ENCODE assay signal across 1 cellular context in genomic region chr5:172564187-172564586, GRCh38.
A peak's percentile ranks its signal among the peaks of the same experiment; 100 is the strongest.
TF ChIP-seq lines count a peak whose summit lies in the region.

No MANE protein-coding gene starts in this region.

TF ChIP-seq in HepG2, 621 proteins besides CTCF, POLR2A, EP300 and RAD21 (continued from another document and continues in another):
- TF ChIP-seq, protein P1, sequence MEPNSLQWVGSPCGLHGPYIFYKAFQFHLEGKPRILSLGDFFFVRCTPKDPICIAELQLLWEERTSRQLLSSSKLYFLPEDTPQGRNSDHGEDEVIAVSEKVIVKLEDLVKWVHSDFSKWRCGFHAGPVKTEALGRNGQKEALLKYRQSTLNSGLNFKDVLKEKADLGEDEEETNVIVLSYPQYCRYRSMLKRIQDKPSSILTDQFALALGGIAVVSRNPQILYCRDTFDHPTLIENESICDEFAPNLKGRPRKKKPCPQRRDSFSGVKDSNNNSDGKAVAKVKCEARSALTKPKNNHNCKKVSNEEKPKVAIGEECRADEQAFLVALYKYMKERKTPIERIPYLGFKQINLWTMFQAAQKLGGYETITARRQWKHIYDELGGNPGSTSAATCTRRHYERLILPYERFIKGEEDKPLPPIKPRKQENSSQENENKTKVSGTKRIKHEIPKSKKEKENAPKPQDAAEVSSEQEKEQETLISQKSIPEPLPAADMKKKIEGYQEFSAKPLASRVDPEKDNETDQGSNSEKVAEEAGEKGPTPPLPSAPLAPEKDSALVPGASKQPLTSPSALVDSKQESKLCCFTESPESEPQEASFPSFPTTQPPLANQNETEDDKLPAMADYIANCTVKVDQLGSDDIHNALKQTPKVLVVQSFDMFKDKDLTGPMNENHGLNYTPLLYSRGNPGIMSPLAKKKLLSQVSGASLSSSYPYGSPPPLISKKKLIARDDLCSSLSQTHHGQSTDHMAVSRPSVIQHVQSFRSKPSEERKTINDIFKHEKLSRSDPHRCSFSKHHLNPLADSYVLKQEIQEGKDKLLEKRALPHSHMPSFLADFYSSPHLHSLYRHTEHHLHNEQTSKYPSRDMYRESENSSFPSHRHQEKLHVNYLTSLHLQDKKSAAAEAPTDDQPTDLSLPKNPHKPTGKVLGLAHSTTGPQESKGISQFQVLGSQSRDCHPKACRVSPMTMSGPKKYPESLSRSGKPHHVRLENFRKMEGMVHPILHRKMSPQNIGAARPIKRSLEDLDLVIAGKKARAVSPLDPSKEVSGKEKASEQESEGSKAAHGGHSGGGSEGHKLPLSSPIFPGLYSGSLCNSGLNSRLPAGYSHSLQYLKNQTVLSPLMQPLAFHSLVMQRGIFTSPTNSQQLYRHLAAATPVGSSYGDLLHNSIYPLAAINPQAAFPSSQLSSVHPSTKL (CRISPR knock-in tag; IDR thresholded peaks at IDR 0.05) = peak; percentile 70
- TF ChIP-seq, protein P2, sequence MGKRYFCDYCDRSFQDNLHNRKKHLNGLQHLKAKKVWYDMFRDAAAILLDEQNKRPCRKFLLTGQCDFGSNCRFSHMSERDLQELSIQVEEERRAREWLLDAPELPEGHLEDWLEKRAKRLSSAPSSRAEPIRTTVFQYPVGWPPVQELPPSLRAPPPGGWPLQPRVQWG (CRISPR knock-in tag; IDR thresholded peaks at IDR 0.05; ENCODE audit: borderline replicate concordance, low read depth) = no peak
- TF ChIP-seq ZNF235 (CRISPR knock-in tag; IDR thresholded peaks at IDR 0.05; ENCODE audit: borderline replicate concordance) = no peak
- TF ChIP-seq, protein P3, sequence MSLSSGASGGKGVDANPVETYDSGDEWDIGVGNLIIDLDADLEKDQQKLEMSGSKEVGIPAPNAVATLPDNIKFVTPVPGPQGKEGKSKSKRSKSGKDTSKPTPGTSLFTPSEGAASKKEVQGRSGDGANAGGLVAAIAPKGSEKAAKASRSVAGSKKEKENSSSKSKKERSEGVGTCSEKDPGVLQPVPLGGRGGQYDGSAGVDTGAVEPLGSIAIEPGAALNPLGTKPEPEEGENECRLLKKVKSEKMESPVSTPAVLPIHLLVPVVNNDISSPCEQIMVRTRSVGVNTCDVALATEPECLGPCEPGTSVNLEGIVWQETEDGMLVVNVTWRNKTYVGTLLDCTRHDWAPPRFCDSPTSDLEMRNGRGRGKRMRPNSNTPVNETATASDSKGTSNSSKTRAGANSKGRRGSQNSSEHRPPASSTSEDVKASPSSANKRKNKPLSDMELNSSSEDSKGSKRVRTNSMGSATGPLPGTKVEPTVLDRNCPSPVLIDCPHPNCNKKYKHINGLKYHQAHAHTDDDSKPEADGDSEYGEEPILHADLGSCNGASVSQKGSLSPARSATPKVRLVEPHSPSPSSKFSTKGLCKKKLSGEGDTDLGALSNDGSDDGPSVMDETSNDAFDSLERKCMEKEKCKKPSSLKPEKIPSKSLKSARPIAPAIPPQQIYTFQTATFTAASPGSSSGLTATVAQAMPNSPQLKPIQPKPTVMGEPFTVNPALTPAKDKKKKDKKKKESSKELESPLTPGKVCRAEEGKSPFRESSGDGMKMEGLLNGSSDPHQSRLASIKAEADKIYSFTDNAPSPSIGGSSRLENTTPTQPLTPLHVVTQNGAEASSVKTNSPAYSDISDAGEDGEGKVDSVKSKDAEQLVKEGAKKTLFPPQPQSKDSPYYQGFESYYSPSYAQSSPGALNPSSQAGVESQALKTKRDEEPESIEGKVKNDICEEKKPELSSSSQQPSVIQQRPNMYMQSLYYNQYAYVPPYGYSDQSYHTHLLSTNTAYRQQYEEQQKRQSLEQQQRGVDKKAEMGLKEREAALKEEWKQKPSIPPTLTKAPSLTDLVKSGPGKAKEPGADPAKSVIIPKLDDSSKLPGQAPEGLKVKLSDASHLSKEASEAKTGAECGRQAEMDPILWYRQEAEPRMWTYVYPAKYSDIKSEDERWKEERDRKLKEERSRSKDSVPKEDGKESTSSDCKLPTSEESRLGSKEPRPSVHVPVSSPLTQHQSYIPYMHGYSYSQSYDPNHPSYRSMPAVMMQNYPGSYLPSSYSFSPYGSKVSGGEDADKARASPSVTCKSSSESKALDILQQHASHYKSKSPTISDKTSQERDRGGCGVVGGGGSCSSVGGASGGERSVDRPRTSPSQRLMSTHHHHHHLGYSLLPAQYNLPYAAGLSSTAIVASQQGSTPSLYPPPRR (CRISPR knock-in tag; IDR thresholded peaks at IDR 0.05; ENCODE audit: borderline replicate concordance) = peak; percentile 89
- TF ChIP-seq, protein P4, sequence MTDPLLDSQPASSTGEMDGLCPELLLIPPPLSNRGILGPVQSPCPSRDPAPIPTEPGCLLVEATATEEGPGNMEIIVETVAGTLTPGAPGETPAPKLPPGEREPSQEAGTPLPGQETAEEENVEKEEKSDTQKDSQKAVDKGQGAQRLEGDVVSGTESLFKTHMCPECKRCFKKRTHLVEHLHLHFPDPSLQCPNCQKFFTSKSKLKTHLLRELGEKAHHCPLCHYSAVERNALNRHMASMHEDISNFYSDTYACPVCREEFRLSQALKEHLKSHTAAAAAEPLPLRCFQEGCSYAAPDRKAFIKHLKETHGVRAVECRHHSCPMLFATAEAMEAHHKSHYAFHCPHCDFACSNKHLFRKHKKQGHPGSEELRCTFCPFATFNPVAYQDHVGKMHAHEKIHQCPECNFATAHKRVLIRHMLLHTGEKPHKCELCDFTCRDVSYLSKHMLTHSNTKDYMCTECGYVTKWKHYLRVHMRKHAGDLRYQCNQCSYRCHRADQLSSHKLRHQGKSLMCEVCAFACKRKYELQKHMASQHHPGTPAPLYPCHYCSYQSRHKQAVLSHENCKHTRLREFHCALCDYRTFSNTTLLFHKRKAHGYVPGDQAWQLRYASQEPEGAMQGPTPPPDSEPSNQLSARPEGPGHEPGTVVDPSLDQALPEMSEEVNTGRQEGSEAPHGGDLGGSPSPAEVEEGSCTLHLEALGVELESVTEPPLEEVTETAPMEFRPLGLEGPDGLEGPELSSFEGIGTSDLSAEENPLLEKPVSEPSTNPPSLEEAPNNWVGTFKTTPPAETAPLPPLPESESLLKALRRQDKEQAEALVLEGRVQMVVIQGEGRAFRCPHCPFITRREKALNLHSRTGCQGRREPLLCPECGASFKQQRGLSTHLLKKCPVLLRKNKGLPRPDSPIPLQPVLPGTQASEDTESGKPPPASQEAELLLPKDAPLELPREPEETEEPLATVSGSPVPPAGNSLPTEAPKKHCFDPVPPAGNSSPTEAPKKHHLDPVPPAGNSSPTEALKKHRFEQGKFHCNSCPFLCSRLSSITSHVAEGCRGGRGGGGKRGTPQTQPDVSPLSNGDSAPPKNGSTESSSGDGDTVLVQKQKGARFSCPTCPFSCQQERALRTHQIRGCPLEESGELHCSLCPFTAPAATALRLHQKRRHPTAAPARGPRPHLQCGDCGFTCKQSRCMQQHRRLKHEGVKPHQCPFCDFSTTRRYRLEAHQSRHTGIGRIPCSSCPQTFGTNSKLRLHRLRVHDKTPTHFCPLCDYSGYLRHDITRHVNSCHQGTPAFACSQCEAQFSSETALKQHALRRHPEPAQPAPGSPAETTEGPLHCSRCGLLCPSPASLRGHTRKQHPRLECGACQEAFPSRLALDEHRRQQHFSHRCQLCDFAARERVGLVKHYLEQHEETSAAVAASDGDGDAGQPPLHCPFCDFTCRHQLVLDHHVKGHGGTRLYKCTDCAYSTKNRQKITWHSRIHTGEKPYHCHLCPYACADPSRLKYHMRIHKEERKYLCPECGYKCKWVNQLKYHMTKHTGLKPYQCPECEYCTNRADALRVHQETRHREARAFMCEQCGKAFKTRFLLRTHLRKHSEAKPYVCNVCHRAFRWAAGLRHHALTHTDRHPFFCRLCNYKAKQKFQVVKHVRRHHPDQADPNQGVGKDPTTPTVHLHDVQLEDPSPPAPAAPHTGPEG (CRISPR knock-in tag; IDR thresholded peaks at IDR 0.05) = no peak
- TF ChIP-seq, protein P5, sequence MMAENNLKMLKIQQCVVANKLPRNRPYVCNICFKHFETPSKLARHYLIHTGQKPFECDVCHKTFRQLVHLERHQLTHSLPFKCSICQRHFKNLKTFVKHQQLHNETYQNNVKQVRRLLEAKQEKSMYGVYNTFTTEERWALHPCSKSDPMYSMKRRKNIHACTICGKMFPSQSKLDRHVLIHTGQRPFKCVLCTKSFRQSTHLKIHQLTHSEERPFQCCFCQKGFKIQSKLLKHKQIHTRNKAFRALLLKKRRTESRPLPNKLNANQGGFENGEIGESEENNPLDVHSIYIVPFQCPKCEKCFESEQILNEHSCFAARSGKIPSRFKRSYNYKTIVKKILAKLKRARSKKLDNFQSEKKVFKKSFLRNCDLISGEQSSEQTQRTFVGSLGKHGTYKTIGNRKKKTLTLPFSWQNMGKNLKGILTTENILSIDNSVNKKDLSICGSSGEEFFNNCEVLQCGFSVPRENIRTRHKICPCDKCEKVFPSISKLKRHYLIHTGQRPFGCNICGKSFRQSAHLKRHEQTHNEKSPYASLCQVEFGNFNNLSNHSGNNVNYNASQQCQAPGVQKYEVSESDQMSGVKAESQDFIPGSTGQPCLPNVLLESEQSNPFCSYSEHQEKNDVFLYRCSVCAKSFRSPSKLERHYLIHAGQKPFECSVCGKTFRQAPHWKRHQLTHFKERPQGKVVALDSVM (CRISPR knock-in tag; IDR thresholded peaks at IDR 0.05) = no peak
- no peak for TF ChIP-seq PCBP2 (optimal IDR thresholded peaks at IDR 0.05; ENCODE audit: low read depth, low read length, poor library complexity, severe bottlenecking)
- TF ChIP-seq ZBTB7B (CRISPR knock-in tag; IDR thresholded peaks at IDR 0.05) = peak; percentile 67; the same call in 1 of the 2 replicates
- TF ChIP-seq ZNF296 (CRISPR knock-in tag; conservative IDR thresholded peaks at IDR 0.05) = no peak
- peak; percentile 21 for TF ChIP-seq SKI (IDR thresholded peaks at IDR 0.05; ENCODE audit: partially characterized antibody)
- no peak for TF ChIP-seq HIC2 (CRISPR knock-in tag; IDR thresholded peaks at IDR 0.05; ENCODE audit: low read depth)
- no peak for TF ChIP-seq TSC22D2 (CRISPR knock-in tag; IDR thresholded peaks at IDR 0.05; ENCODE audit: borderline replicate concordance)
- no peak for TF ChIP-seq TP53 (CRISPR knock-in tag; conservative IDR thresholded peaks at IDR 0.05)
- TF ChIP-seq, protein P6, sequence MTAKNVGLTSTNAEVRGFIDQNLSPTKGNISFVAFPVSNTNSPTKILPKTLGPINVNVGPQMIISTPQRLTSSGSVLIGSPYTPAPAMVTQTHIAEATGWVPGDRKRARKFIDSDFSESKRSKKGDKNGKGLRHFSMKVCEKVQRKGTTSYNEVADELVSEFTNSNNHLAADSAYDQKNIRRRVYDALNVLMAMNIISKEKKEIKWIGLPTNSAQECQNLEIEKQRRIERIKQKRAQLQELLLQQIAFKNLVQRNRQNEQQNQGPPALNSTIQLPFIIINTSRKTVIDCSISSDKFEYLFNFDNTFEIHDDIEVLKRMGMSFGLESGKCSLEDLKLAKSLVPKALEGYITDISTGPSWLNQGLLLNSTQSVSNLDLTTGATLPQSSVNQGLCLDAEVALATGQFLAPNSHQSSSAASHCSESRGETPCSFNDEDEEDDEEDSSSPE (CRISPR knock-in tag; IDR thresholded peaks at IDR 0.05) = peak; percentile 49; the same call in 1 of the 2 replicates
- no peak for TF ChIP-seq CENPT (CRISPR knock-in tag; IDR thresholded peaks at IDR 0.05; ENCODE audit: low read depth)
- TF ChIP-seq KLF16 (CRISPR knock-in tag; IDR thresholded peaks at IDR 0.05) = 0 out of 4 replicates have a peak, but pooled peaks of 1 of the 2 experiments have one; percentile 37
- TF ChIP-seq, protein P7, sequence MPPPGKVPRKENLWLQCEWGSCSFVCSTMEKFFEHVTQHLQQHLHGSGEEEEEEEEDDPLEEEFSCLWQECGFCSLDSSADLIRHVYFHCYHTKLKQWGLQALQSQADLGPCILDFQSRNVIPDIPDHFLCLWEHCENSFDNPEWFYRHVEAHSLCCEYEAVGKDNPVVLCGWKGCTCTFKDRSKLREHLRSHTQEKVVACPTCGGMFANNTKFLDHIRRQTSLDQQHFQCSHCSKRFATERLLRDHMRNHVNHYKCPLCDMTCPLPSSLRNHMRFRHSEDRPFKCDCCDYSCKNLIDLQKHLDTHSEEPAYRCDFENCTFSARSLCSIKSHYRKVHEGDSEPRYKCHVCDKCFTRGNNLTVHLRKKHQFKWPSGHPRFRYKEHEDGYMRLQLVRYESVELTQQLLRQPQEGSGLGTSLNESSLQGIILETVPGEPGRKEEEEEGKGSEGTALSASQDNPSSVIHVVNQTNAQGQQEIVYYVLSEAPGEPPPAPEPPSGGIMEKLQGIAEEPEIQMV (CRISPR knock-in tag; IDR thresholded peaks at IDR 0.05; ENCODE audit: low read depth) = peak; percentile 78; the same call in 1 of the 2 replicates
- TF ChIP-seq ZNF207 (IDR thresholded peaks at IDR 0.05; ENCODE audit: borderline replicate concordance) = no peak
- no peak for TF ChIP-seq ZNF660 (CRISPR knock-in tag; IDR thresholded peaks at IDR 0.05; ENCODE audit: borderline replicate concordance, low read depth)
- no peak for TF ChIP-seq SNAPC2 (CRISPR knock-in tag; IDR thresholded peaks at IDR 0.05)
- TF ChIP-seq, protein P8, sequence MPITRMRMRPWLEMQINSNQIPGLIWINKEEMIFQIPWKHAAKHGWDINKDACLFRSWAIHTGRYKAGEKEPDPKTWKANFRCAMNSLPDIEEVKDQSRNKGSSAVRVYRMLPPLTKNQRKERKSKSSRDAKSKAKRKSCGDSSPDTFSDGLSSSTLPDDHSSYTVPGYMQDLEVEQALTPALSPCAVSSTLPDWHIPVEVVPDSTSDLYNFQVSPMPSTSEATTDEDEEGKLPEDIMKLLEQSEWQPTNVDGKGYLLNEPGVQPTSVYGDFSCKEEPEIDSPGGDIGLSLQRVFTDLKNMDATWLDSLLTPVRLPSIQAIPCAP (CRISPR knock-in tag; IDR thresholded peaks at IDR 0.05; ENCODE audit: low read depth) = no peak
- no peak for TF ChIP-seq HOXA9 (CRISPR knock-in tag; IDR thresholded peaks at IDR 0.05; ENCODE audit: borderline replicate concordance)
- TF ChIP-seq ZFAT (CRISPR knock-in tag; conservative IDR thresholded peaks at IDR 0.05) = no peak
- TF ChIP-seq KDM2A (CRISPR knock-in tag; IDR thresholded peaks at IDR 0.05; ENCODE audit: borderline replicate concordance, low read depth) = no peak
- no peak for TF ChIP-seq SATB2 (CRISPR knock-in tag; IDR thresholded peaks at IDR 0.05)
- TF ChIP-seq FOXA1 (IDR thresholded peaks at IDR 0.05) = no peak
- peak; percentile 94 for TF ChIP-seq FOXA1 (CRISPR knock-in tag; IDR thresholded peaks at IDR 0.05)
- TF ChIP-seq ZNF331 (CRISPR knock-in tag; IDR thresholded peaks at IDR 0.05) = peak; percentile 74; the same call in 1 of the 2 replicates
- TF ChIP-seq MLX (CRISPR knock-in tag; IDR thresholded peaks at IDR 0.05) = peak; percentile 70; the same call in 1 of the 2 replicates
- no peak for TF ChIP-seq MAZ (IDR thresholded peaks at IDR 0.05; ENCODE audit: borderline replicate concordance, low read depth, low read length)
- TF ChIP-seq MAZ (CRISPR knock-in tag; IDR thresholded peaks at IDR 0.05; ENCODE audit: low read depth) = no peak; the same call in 1 of the 2 replicates
